ENCODE assay signal across 8 cellular contexts in the genomic region with DNA sequence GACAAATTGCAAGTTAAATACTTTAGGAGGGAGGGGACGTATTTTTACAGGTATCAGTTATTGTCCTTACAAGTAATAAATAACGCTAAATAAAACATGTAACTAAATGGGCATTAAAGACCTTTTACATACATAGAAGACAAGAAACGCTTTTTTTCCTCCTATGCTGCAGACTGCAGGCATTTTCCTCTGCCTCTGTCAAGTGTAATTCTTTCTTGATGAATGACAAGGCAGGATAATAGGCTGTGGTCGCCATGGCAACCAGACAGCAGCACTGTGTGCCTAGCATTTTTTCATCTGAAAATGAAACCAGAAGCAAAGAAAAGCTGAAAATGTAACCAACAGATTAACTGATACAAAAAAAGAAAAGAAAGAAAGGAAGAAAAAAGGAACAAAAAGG. TPM values are rescaled to one million over a fixed set of nuclear protein-coding genes. Genes with fewer than 3 reads are reported as not detected.
DNase-seq lines count a peak whose midpoint lies in the region; ATAC-seq lines count a peak whose summit lies in the region.

No MANE protein-coding gene starts in this region.

- DNase-seq in EL (peak; percentile 60), NCI-H1417 (lab: John Stamatoyannopoulos, UW) (peak; percentile 64 to 89 (median 79)), caudate nucleus (lab: John Stamatoyannopoulos, UW) (peak in 50 of 61 donors; percentile 10 to 95 (median 58)), lung microvascular endothelial cell (ENCODE audit: low read depth in 2 of 2) (peak; percentile 97 to 98), CD1c-positive myeloid dendritic cell (ENCODE audit: extremely low spot score) (no peak), SIG-M5 (lab: John Stamatoyannopoulos, UW) (no peak)
- DNase-seq in activated CD8-positive, alpha-beta memory T cell treated with anti-CD3 and anti-CD28 coated beads for 24 hours, result no peak

- ATAC-seq in GM21737 (IDR thresholded peaks at IDR 0.05; ENCODE audit: unreplicated experiment), result no peak

- H3K27ac ChIP-seq in caudate nucleus (ENCODE audit: low read depth, low read length), result peak overlapping the region; percentile 67

RNA-seq across cellular contexts. Expression of a gene that starts 46.1 kb away (rescaled TPM):
- 0.22 TPM in 1 of 2 replicates, not detected in the other for total RNA-seq in lung microvascular endothelial cell

Comparison
In these comparisons a context has a peak if more than half of its experiments do, and no peak if none do; other contexts are left out.
1. DNase-seq: peak in EL (single experiment), NCI-H1417 (3 of 3), caudate nucleus (50 of 61) and lung microvascular endothelial cell (2 of 2); none in CD1c-positive myeloid dendritic cell (single experiment), activated CD8-positive, alpha-beta memory T cell treated with anti-CD3 and anti-CD28 coated beads for 24 hours (single experiment) and SIG-M5 (single experiment).